ENCODE assay signal across 16 cellular contexts in the genomic region with DNA sequence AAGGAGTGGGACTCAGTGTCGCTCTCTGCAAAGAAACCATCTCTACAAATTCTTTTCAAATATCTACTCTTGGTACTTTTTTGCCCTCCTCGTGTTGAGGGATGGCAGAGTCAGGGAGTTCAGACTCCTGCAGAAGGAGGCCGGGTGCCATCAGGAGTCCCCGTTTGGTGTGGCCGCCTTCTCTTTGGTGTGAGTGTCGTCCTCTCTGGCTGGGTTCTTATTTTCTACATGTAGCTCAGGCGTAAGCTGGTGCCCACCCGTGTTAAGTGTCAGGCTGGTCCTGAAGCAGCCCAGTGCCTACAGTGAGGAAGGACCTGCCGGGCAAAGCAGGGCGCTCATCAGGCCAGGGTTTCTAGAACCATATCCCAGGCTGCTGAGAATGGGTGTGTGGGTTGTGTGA. TPM values are rescaled to one million over a fixed set of nuclear protein-coding genes. Genes with fewer than 3 reads are reported as not detected.
DNase-seq lines count a peak whose midpoint lies in the region; ATAC-seq lines count a peak whose summit lies in the region.
"Had no signal": no experiment of that assay in that cellular context is flagged by ENCODE, and none has a peak within 500 bp of the region (broad histone marks: within the 10 kb centered on the region; RNA-seq: fewer than 3 reads in every experiment).

No MANE protein-coding gene starts in this region.

- H3K36me3 Mint-ChIP-seq in activated T-cell treated with anti-CD3 and anti-CD28 coated beads, Interleukin-2, amount 50 U/mL, for 24 hours (ENCODE audit: low read depth) = peaks cover 98% of the 10 kb centered on the region
- peaks cover 59% of the 10 kb centered on the region for H3K36me3 Mint-ChIP-seq in T-cell
- H3K36me3 Mint-ChIP-seq in central memory CD8-positive, alpha-beta T cell (ENCODE audit: insufficient read depth) = peaks cover 39% of the 10 kb centered on the region
- H3K36me3 Mint-ChIP-seq in stimulated activated effector memory CD8-positive, alpha-beta T cell treated with anti-CD3 and anti-CD28 coated beads, Interleukin-12 subunit alpha, Interleukin-12 subunit beta, amount 100 ng/mL, for 72 hours = peaks cover 100% of the 10 kb centered on the region

- H3K4me1 Mint-ChIP-seq in activated T-cell treated with anti-CD3 and anti-CD28 coated beads, Interleukin-2, amount 50 U/mL, for 24 hours (ENCODE audit: low read depth) = peaks cover 88% of the 10 kb centered on the region
- H3K4me1 Mint-ChIP-seq in T-cell = peaks cover 71 to 85% (median 76%) of the 10 kb centered on the region in 3 donors
- H3K4me1 Mint-ChIP-seq in central memory CD8-positive, alpha-beta T cell = peaks cover 67% of the 10 kb centered on the region
- peaks cover 80% of the 10 kb centered on the region for H3K4me1 Mint-ChIP-seq in stimulated activated effector memory CD8-positive, alpha-beta T cell treated with anti-CD3 and anti-CD28 coated beads, Interleukin-12 subunit alpha, Interleukin-12 subunit beta, amount 100 ng/mL, for 72 hours

- no peaks in the 10 kb centered on the region for H3K27me3 Mint-ChIP-seq in activated T-cell treated with anti-CD3 and anti-CD28 coated beads, Interleukin-2, amount 50 U/mL, for 24 hours
- no peaks in the 10 kb centered on the region for H3K27me3 Mint-ChIP-seq in T-cell
- H3K27me3 Mint-ChIP-seq in central memory CD8-positive, alpha-beta T cell = no peaks in the 10 kb centered on the region

- no peak for ATAC-seq in T-cell (replicated peaks in 1 of 4)
- no peak for ATAC-seq in central memory CD8-positive, alpha-beta T cell (replicated peaks; ENCODE audit: extremely low read depth, poor library complexity, severe bottlenecking)
- no peak for ATAC-seq in stimulated activated effector memory CD8-positive, alpha-beta T cell treated with anti-CD3 and anti-CD28 coated beads, Interleukin-12 subunit alpha, Interleukin-12 subunit beta, amount 100 ng/mL, for 72 hours

- DNase-seq in activated T-cell treated with anti-CD3 and anti-CD28 coated beads, Interleukin-2, amount 50 U/mL, for 24 hours = no peak
- DNase-seq in activated T-cell treated with anti-CD3 and anti-CD28 coated beads for 4 hours (no peak), T-cell (no peak), DMS114 treated with DMSO at 0.1 percent for 48 hours (lab: John Stamatoyannopoulos, UW; ENCODE audit: unreplicated experiment) (no peak), NCI-H1436 (lab: John Stamatoyannopoulos, UW) (no peak)
- no peak for DNase-seq in central memory CD8-positive, alpha-beta T cell (ENCODE audit: low spot score in 2 of 2)
- no peak for DNase-seq in stimulated activated effector memory CD8-positive, alpha-beta T cell treated with anti-CD3 and anti-CD28 coated beads, Interleukin-12 subunit alpha, Interleukin-12 subunit beta, amount 100 ng/mL, for 72 hours (ENCODE audit: low spot score in 2 of 2)
- DNase-seq in activated effector memory CD4-positive, alpha-beta T cell treated with anti-CD3 and anti-CD28 coated beads, Interleukin-2, amount 50 U/mL, for 16 hours = no peak
- DNase-seq: amniotic stem cell; caudate nucleus; COR-L47; effector memory CD4-positive, alpha-beta T cell; HFFc6; NCI-H146; NCI-H226; stimulated activated CD4-positive, alpha-beta T cell treated with anti-CD3 and anti-CD28 coated beads, Interleukin-15, amount 100 ng/mL, for 24 hours had no signal

- CTCF ChIA-PET in T-cell (lab: Charles Lee) = interaction anchor here in 1 of 2 donors (0.6 to 1.5 kb wide), 2 partner anchors 28 to 108 kb away, joined by 5 to 11 read pairs; no protein-coding TSS in a partner anchor

- H3K9me3 Mint-ChIP-seq in activated T-cell treated with anti-CD3 and anti-CD28 coated beads, Interleukin-2, amount 50 U/mL, for 24 hours = no peaks in the 10 kb centered on the region
- no peaks in the 10 kb centered on the region for H3K9me3 Mint-ChIP-seq in T-cell
- no peaks in the 10 kb centered on the region for H3K9me3 Mint-ChIP-seq in central memory CD8-positive, alpha-beta T cell
- no peaks in the 10 kb centered on the region for H3K9me3 Mint-ChIP-seq in stimulated activated effector memory CD8-positive, alpha-beta T cell treated with anti-CD3 and anti-CD28 coated beads, Interleukin-12 subunit alpha, Interleukin-12 subunit beta, amount 100 ng/mL, for 72 hours
- H3K9me3 Mint-ChIP-seq: HFFc6 had no signal

- no peak overlapping the region for H3K4me3 Mint-ChIP-seq in activated T-cell treated with anti-CD3 and anti-CD28 coated beads, Interleukin-2, amount 50 U/mL, for 24 hours
- H3K4me3 Mint-ChIP-seq in T-cell = peak overlapping the region in 1 of 3 donors; percentile 12
- H3K4me3 Mint-ChIP-seq in central memory CD8-positive, alpha-beta T cell = no peak overlapping the region
- no peak overlapping the region for H3K4me3 Mint-ChIP-seq in stimulated activated effector memory CD8-positive, alpha-beta T cell treated with anti-CD3 and anti-CD28 coated beads, Interleukin-12 subunit alpha, Interleukin-12 subunit beta, amount 100 ng/mL, for 72 hours
- H3K4me3 Mint-ChIP-seq: HFFc6 had no signal

- POLR2A ChIA-PET in T-cell (lab: Charles Lee) = no interaction called here

- H3K27ac Mint-ChIP-seq in activated T-cell treated with anti-CD3 and anti-CD28 coated beads, Interleukin-2, amount 50 U/mL, for 24 hours = peak overlapping the region; percentile 79
- peak overlapping the region; percentile 99 to 100 for H3K27ac Mint-ChIP-seq in T-cell
- peak overlapping the region; percentile 98 for H3K27ac Mint-ChIP-seq in central memory CD8-positive, alpha-beta T cell (ENCODE audit: low read depth)
- peak overlapping the region; percentile 88 for H3K27ac Mint-ChIP-seq in stimulated activated effector memory CD8-positive, alpha-beta T cell treated with anti-CD3 and anti-CD28 coated beads, Interleukin-12 subunit alpha, Interleukin-12 subunit beta, amount 100 ng/mL, for 72 hours

RNA-seq across cellular contexts. Expression of a gene that starts 37.0 kb away (rescaled TPM):
- total RNA-seq in T-cell = 10 to 100 TPM; 57.6 to 67.1 (median 61.2) TPM
